25 cellular contexts compared by ENCODE assay signal in the genomic region with DNA sequence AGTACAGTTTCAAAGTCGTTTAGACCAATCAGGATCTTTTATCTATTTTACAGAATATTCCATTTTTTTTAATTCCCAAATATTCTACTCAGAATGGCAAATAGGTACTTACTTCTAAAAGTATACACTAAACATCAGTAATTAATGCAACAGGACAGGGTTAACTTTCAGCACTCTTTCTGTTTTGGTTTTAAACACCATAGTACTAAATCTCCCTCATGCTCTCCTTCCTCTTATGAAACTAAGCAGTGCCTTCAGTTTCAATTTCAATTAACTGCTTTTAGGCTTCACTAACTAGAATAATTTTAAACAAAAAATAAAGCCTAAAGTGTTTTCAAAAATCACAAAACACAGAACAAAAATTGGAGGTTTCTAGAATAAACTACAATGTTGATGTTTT. TPM values are rescaled to one million over a fixed set of nuclear protein-coding genes. Genes with fewer than 3 reads are reported as not detected.
A peak's percentile ranks its signal among the peaks of the same experiment; 100 is the strongest.
DNase-seq lines count a peak whose midpoint lies in the region; ATAC-seq and TF ChIP-seq lines count a peak whose summit lies in the region.
"Had no signal": no experiment of that assay in that cellular context is flagged by ENCODE, and none has a peak within 500 bp of the region (broad histone marks: within the 10 kb centered on the region; RNA-seq: fewer than 3 reads in every experiment).

No MANE protein-coding gene starts in this region.

- no peaks in the 10 kb centered on the region for H3K27me3 Mint-ChIP-seq in osteocyte (ENCODE audit: unreplicated experiment)
- H3K27me3 Mint-ChIP-seq in activated T-cell treated with anti-CD3 and anti-CD28 coated beads, Interleukin-2, amount 50 U/mL, for 4 hours (ENCODE audit: low read depth): no peaks in the 10 kb centered on the region
- H3K27me3 Mint-ChIP-seq: activated CD8-positive, alpha-beta memory T cell treated with anti-CD3 and anti-CD28 coated beads, Interleukin-2, amount 10 ng/mL, durations not matched to agents 7 days and 5 days had no signal

- ATAC-seq in GM19035 (IDR thresholded peaks at IDR 0.05; ENCODE audit: unreplicated experiment) (peak; percentile 73), GM21723 (IDR thresholded peaks at IDR 0.05; ENCODE audit: unreplicated experiment) (peak; percentile 67), HG03354 (IDR thresholded peaks at IDR 0.05; ENCODE audit: poor library complexity, severe bottlenecking, unreplicated experiment) (peak; percentile 77), HG03378 (IDR thresholded peaks at IDR 0.05; ENCODE audit: unreplicated experiment) (no peak)
- no peak for ATAC-seq in activated T-cell treated with anti-CD3 and anti-CD28 coated beads, Interleukin-2, amount 50 U/mL, for 4 hours
- ATAC-seq: activated CD8-positive, alpha-beta memory T cell treated with anti-CD3 and anti-CD28 coated beads, Interleukin-2, amount 10 ng/mL, durations not matched to agents 7 days and 5 days; activated T-cell treated with anti-CD3 and anti-CD28 coated beads, Interleukin-2, amount 50 U/mL, for 72 hours; left lobe of liver; psoas muscle had no signal

- no peak overlapping the region for H3K4me3 ChIP-seq in esophagus muscularis mucosa
- H3K4me3 ChIP-seq: breast epithelium, psoas muscle had no signal

- intact Hi-C loops in esophagus muscularis mucosa (cut with DNase I): no loop called here

- H3K9me3 ChIP-seq in esophagus muscularis mucosa: no peaks in the 10 kb centered on the region
- H3K9me3 ChIP-seq: breast epithelium, neutrophil, psoas muscle had no signal

- peaks cover 16% of the 10 kb centered on the region for H3K36me3 Mint-ChIP-seq in osteocyte (ENCODE audit: unreplicated experiment)
- H3K36me3 Mint-ChIP-seq in activated T-cell treated with anti-CD3 and anti-CD28 coated beads, Interleukin-2, amount 50 U/mL, for 4 hours (ENCODE audit: insufficient read depth): no peaks in the 10 kb centered on the region
- H3K36me3 Mint-ChIP-seq: activated CD8-positive, alpha-beta memory T cell treated with anti-CD3 and anti-CD28 coated beads, Interleukin-2, amount 10 ng/mL, durations not matched to agents 7 days and 5 days; CD14-positive monocyte had no signal

- H3K27ac Mint-ChIP-seq in osteocyte (ENCODE audit: unreplicated experiment): peak overlapping the region; percentile 66
- H3K27ac Mint-ChIP-seq: activated CD8-positive, alpha-beta memory T cell treated with anti-CD3 and anti-CD28 coated beads, Interleukin-2, amount 10 ng/mL, durations not matched to agents 7 days and 5 days; activated naive CD4-positive, alpha-beta T cell treated with anti-CD3 and anti-CD28 coated beads for 36 hours; activated T-cell treated with anti-CD3 and anti-CD28 coated beads, Interleukin-2, amount 50 U/mL, for 72 hours; CD14-positive monocyte had no signal

- no peak overlapping the region for H3K27ac ChIP-seq in esophagus muscularis mucosa (replicated peaks in 1 of 4)
- H3K27ac ChIP-seq: breast epithelium, neutrophil, psoas muscle, RWPE1 had no signal

- no peaks in the 10 kb centered on the region for H3K9me3 Mint-ChIP-seq in osteocyte (ENCODE audit: unreplicated experiment)
- H3K9me3 Mint-ChIP-seq in activated T-cell treated with anti-CD3 and anti-CD28 coated beads, Interleukin-2, amount 50 U/mL, for 4 hours: no peaks in the 10 kb centered on the region
- H3K9me3 Mint-ChIP-seq: activated naive CD4-positive, alpha-beta T cell treated with anti-CD3 and anti-CD28 coated beads for 36 hours had no signal

- no peaks in the 10 kb centered on the region for H3K4me1 ChIP-seq in esophagus muscularis mucosa
- H3K4me1 ChIP-seq: breast epithelium, psoas muscle had no signal

- H3K4me3 Mint-ChIP-seq in osteocyte (ENCODE audit: unreplicated experiment): no peak overlapping the region
- H3K4me3 Mint-ChIP-seq in activated T-cell treated with anti-CD3 and anti-CD28 coated beads, Interleukin-2, amount 50 U/mL, for 4 hours: no peak overlapping the region
- H3K4me3 Mint-ChIP-seq: activated CD8-positive, alpha-beta memory T cell treated with anti-CD3 and anti-CD28 coated beads, Interleukin-2, amount 10 ng/mL, durations not matched to agents 7 days and 5 days; activated naive CD4-positive, alpha-beta T cell treated with anti-CD3 and anti-CD28 coated beads for 36 hours; activated T-cell treated with anti-CD3 and anti-CD28 coated beads, Interleukin-2, amount 50 U/mL, for 72 hours; CD14-positive monocyte had no signal

- TF ChIP-seq CTCF in osteocyte (IDR thresholded peaks at IDR 0.05) (no peak), esophagus muscularis mucosa (IDR thresholded peaks at IDR 0.05) (no peak)

- WGBS in esophagus muscularis mucosa: 82% methylated on average over 1 of the region's 1 CpG

- no peaks in the 10 kb centered on the region for H3K27me3 ChIP-seq in esophagus muscularis mucosa
- H3K27me3 ChIP-seq: breast epithelium, neutrophil had no signal

- peaks cover 18% of the 10 kb centered on the region for H3K4me1 Mint-ChIP-seq in osteocyte (ENCODE audit: unreplicated experiment)
- no peaks in the 10 kb centered on the region for H3K4me1 Mint-ChIP-seq in activated T-cell treated with anti-CD3 and anti-CD28 coated beads, Interleukin-2, amount 50 U/mL, for 4 hours (ENCODE audit: low read depth)
- H3K4me1 Mint-ChIP-seq: activated CD8-positive, alpha-beta memory T cell treated with anti-CD3 and anti-CD28 coated beads, Interleukin-2, amount 10 ng/mL, durations not matched to agents 7 days and 5 days; CD14-positive monocyte had no signal

- no peaks in the 10 kb centered on the region for H3K36me3 ChIP-seq in esophagus muscularis mucosa
- H3K36me3 ChIP-seq: breast epithelium, neutrophil had no signal

- no peak for TF ChIP-seq POLR2A in esophagus muscularis mucosa (IDR thresholded peaks at IDR 0.05; ENCODE audit: low read depth)

- no peak for TF ChIP-seq EP300 in esophagus muscularis mucosa (IDR thresholded peaks at IDR 0.05)

- DNase-seq in osteocyte (ENCODE audit: extremely low spot score, unreplicated experiment) (no peak), esophagus muscularis mucosa (ENCODE audit: extremely low spot score) (no peak)
- DNase-seq in activated T-cell treated with anti-CD3 and anti-CD28 coated beads, Interleukin-2, amount 50 U/mL, for 4 hours: no peak
- DNase-seq: activated CD4-positive, CD25-positive, alpha-beta regulatory T cell; activated CD8-positive, alpha-beta memory T cell treated with anti-CD3 and anti-CD28 coated beads, Interleukin-2, amount 10 ng/mL, durations not matched to agents 7 days and 5 days; activated naive CD4-positive, alpha-beta T cell treated with anti-CD3 and anti-CD28 coated beads for 36 hours; activated T-cell treated with anti-CD3 and anti-CD28 coated beads, Interleukin-2, amount 50 U/mL, for 72 hours; amygdala; Calu3; DND-41; NCI-H2081; NCI-H226; psoas muscle; stimulated activated naive CD4-positive, alpha-beta T cell treated with Interleukin-2 at 50 U/mL for 16 hours had no signal

RNA-seq across cellular contexts. Expression of gene NOX4, which starts 57.9 kb away (rescaled TPM):
- total RNA-seq in osteocyte: 19.6 and 20.1 TPM in 2 replicates
- not detected for total RNA-seq in activated T-cell treated with anti-CD3 and anti-CD28 coated beads, Interleukin-2, amount 50 U/mL, for 4 hours
- 1 to 10 TPM; 3.3 to 6.1 (median 4.0) TPM for total RNA-seq in esophagus muscularis mucosa
- total RNA-seq: activated CD8-positive, alpha-beta memory T cell treated with anti-CD3 and anti-CD28 coated beads, Interleukin-2, amount 10 ng/mL, durations not matched to agents 7 days and 5 days; activated naive CD4-positive, alpha-beta T cell treated with anti-CD3 and anti-CD28 coated beads for 36 hours; activated T-cell treated with anti-CD3 and anti-CD28 coated beads, Interleukin-2, amount 50 U/mL, for 72 hours; Calu3; left lobe of liver; M059J; T-helper 1 cell treated with Interleukin-12 subunit alpha and Interleukin-12 subunit beta and Interleukin-4 antibody, amounts not matched to agents 30 ng/mL and 1 ng/mL, for 36 hours had no signal

Comparison
In these comparisons a context has a peak if more than half of its experiments do, and no peak if none do; other contexts are left out.
1. ATAC-seq: peak in GM19035 (single experiment), GM21723 (single experiment) and HG03354 (single experiment); none in activated T-cell treated with anti-CD3 and anti-CD28 coated beads, Interleukin-2, amount 50 U/mL, for 4 hours (0 of 2) and HG03378 (single experiment).
2. RNA of gene NOX4, which starts 57.9 kb away (total RNA-seq): 19.6 to 20.1 TPM in osteocyte and 3.3 to 6.1 TPM in esophagus muscularis mucosa; not detected in activated T-cell treated with anti-CD3 and anti-CD28 coated beads, Interleukin-2, amount 50 U/mL, for 4 hours; every median in the first group is over 4 times any median in the second.